21 cellular contexts compared by ENCODE assay signal in genomic region chr17:66560691-66561090, GRCh38.
DNase-seq lines count a peak whose midpoint lies in the region; ATAC-seq and TF ChIP-seq lines count a peak whose summit lies in the region.
"Had no signal": no experiment of that assay in that cellular context is flagged by ENCODE, and none has a peak within 500 bp of the region (broad histone marks: within the 10 kb centered on the region; RNA-seq: fewer than 3 reads in every experiment).

No MANE protein-coding gene starts in this region.

- H3K27ac Mint-ChIP-seq in CD4-positive, alpha-beta T cell, result peak overlapping the region; percentile 3
- H3K27ac Mint-ChIP-seq in WTC11 (peak overlapping the region; percentile 18; the same call in 1 of the 2 replicates), CD14-positive monocyte (peak overlapping the region in 1 of 7 donors; percentile 50)
- H3K27ac Mint-ChIP-seq in naive thymus-derived CD4-positive, alpha-beta T cell, result peak overlapping the region in 8 of 9 donors; percentile 0 to 81 (median 54)

- peaks cover 54% of the 10 kb centered on the region for H3K4me1 Mint-ChIP-seq in CD4-positive, alpha-beta T cell (ENCODE audit: low read depth)
- H3K4me1 Mint-ChIP-seq in WTC11 (peaks cover 42% of the 10 kb centered on the region), CD14-positive monocyte (peaks cover 11% of the 10 kb centered on the region)
- peaks cover 14 to 71% (median 63%) of the 10 kb centered on the region in 7 donors for H3K4me1 Mint-ChIP-seq in naive thymus-derived CD4-positive, alpha-beta T cell

- no peaks in the 10 kb centered on the region for H3K9me3 ChIP-seq in A673 (ENCODE audit: low read depth, low read length, poor library complexity, severe bottlenecking)
- no peaks in the 10 kb centered on the region for H3K9me3 ChIP-seq in CD4-positive, alpha-beta T cell (ENCODE audit: control insufficient read depth, low read length)
- no peaks in the 10 kb centered on the region for H3K9me3 ChIP-seq in naive thymus-derived CD4-positive, alpha-beta T cell (ENCODE audit: control insufficient read depth in 2 of 3, low read length in 3 of 3)

- no peaks in the 10 kb centered on the region for H3K9me3 Mint-ChIP-seq in CD4-positive, alpha-beta T cell
- H3K9me3 Mint-ChIP-seq in WTC11, result peaks cover 21% of the 10 kb centered on the region
- peaks cover 0 to 3% (median 0%) of the 10 kb centered on the region in 11 donors for H3K9me3 Mint-ChIP-seq in naive thymus-derived CD4-positive, alpha-beta T cell
- peaks cover 0 to 7% (median 3%) of the 10 kb centered on the region in 7 donors for H3K9me3 Mint-ChIP-seq in CD14-positive monocyte

- H3K36me3 ChIP-seq in A673 (ENCODE audit: insufficient read depth, low read length, poor library complexity, severe bottlenecking), result no peaks in the 10 kb centered on the region
- no peaks in the 10 kb centered on the region for H3K36me3 ChIP-seq in naive thymus-derived CD4-positive, alpha-beta T cell (ENCODE audit: control insufficient read depth in 2 of 3, insufficient read depth in 3 of 3, low read length in 3 of 3)
- H3K36me3 ChIP-seq: BE2C, SJSA1 had no signal

- TF ChIP-seq CTCF in A673 (conservative IDR thresholded peaks at IDR 0.05; ENCODE audit: low read depth, low read length), result no peak
- no peak for TF ChIP-seq CTCF in CD4-positive, alpha-beta T cell (IDR thresholded peaks at IDR 0.05)
- TF ChIP-seq CTCF in WTC11 (IDR thresholded peaks at IDR 0.05), result no peak
- no peak for TF ChIP-seq CTCF in CD14-positive monocyte (IDR thresholded peaks at IDR 0.05)

- peaks cover 24% of the 10 kb centered on the region for H3K4me1 ChIP-seq in A673 (ENCODE audit: insufficient read depth, low read length, poor library complexity, severe bottlenecking)
- H3K4me1 ChIP-seq in naive thymus-derived CD4-positive, alpha-beta T cell (ENCODE audit: control insufficient read depth in 2 of 2, insufficient read depth in 2 of 2, low read length in 2 of 2), result peaks cover 0 to 4% of the 10 kb centered on the region in 2 donors
- H3K4me1 ChIP-seq: SJSA1 had no signal

- intact Hi-C loops in A673 (cut with micrococcal nuclease; ENCODE audit: unreplicated experiment), result no loop called here
- intact Hi-C loops in CD4-positive, alpha-beta T cell (cut with DNase I, micrococcal nuclease), result loop anchor here in 1 of 2 experiments (10.0 kb wide), 1 partner anchor 114 kb away; no protein-coding TSS in a partner anchor
- intact Hi-C loops in naive thymus-derived CD4-positive, alpha-beta T cell (cut with micrococcal nuclease), result no loop called here
- intact Hi-C loops in CD14-positive monocyte (cut with micrococcal nuclease), result no loop called here

- H3K36me3 Mint-ChIP-seq in CD4-positive, alpha-beta T cell (ENCODE audit: low read depth), result peaks cover 10% of the 10 kb centered on the region
- H3K36me3 Mint-ChIP-seq in WTC11 (peaks cover 18% of the 10 kb centered on the region), CD14-positive monocyte (peaks cover 8 to 14% of the 10 kb centered on the region in 2 donors)
- peaks cover 4 to 33% (median 11%) of the 10 kb centered on the region in 5 donors for H3K36me3 Mint-ChIP-seq in naive thymus-derived CD4-positive, alpha-beta T cell

- no peak for ATAC-seq in CD4-positive, alpha-beta T cell (ENCODE audit: poor library complexity)
- no peak for ATAC-seq in WTC11
- ATAC-seq in naive thymus-derived CD4-positive, alpha-beta T cell, result no peak
- ATAC-seq in GM19397 (IDR thresholded peaks at IDR 0.05; ENCODE audit: unreplicated experiment), result no peak

- no TSS peak for BruUV-seq in A673 (replicated peaks; lab: Mats Ljungman, UMichigan)

- no peaks in the 10 kb centered on the region for H3K27me3 ChIP-seq in A673 (replicated peaks; ENCODE audit: insufficient read depth, low read depth, low read length, poor library complexity)
- H3K27me3 ChIP-seq in CD4-positive, alpha-beta T cell (ENCODE audit: control insufficient read depth, insufficient read depth, low read length), result no peaks in the 10 kb centered on the region
- no peaks in the 10 kb centered on the region for H3K27me3 ChIP-seq in naive thymus-derived CD4-positive, alpha-beta T cell (ENCODE audit: control insufficient read depth in 2 of 2, insufficient read depth in 2 of 2, low read length in 2 of 2)
- H3K27me3 ChIP-seq: SJSA1 had no signal

- POLR2A ChIA-PET in A673 (lab: Charles Lee; ENCODE audit: low non-redundant PET), result interaction anchor here (0.6 kb wide), 1 partner anchor 243 kb away, joined by 3 read pairs; no protein-coding TSS in a partner anchor
- POLR2A ChIA-PET in CD4-positive, alpha-beta T cell (lab: Charles Lee), result no interaction called here
- POLR2A ChIA-PET in WTC11 (lab: Charles Lee), result no interaction called here
- POLR2A ChIA-PET in naive thymus-derived CD4-positive, alpha-beta T cell (lab: Charles Lee), result no interaction called here

- CTCF ChIA-PET in A673 (lab: Charles Lee), result no interaction called here
- CTCF ChIA-PET in CD4-positive, alpha-beta T cell (lab: Charles Lee), result no interaction called here
- CTCF ChIA-PET in WTC11 (lab: Charles Lee), result no interaction called here
- CTCF ChIA-PET in naive thymus-derived CD4-positive, alpha-beta T cell (lab: Charles Lee), result interaction anchor here (0.7 kb wide), 1 partner anchor 131 kb away, joined by 3 read pairs; no protein-coding TSS in a partner anchor

- no peak overlapping the region for H3K27ac ChIP-seq in A673 (ENCODE audit: low read depth, low read length, poor library complexity, severe bottlenecking)
- no peak overlapping the region for H3K27ac ChIP-seq in CD4-positive, alpha-beta T cell (ENCODE audit: low read depth, low read length)
- H3K27ac ChIP-seq in naive thymus-derived CD4-positive, alpha-beta T cell (ENCODE audit: low read depth, low read length), result no peak overlapping the region
- H3K27ac ChIP-seq: GM23248, KMS-11, PC-9, SJSA1 had no signal

- H3K4me3 ChIP-seq in A673 (ENCODE audit: low read depth, low read length, poor library complexity, severe bottlenecking), result no peak overlapping the region
- no peak overlapping the region for H3K4me3 ChIP-seq in naive thymus-derived CD4-positive, alpha-beta T cell (ENCODE audit: low read length)
- H3K4me3 ChIP-seq: GM23248, PC-9, SJSA1 had no signal

- DNase-seq in A673 (ENCODE audit: low spot score) (peak; percentile 15), WTC11 (ENCODE audit: low spot score) (no peak), CD14-positive monocyte (ENCODE audit: low spot score) (no peak)
- DNase-seq in CD4-positive, alpha-beta T cell, result no peak
- DNase-seq in naive thymus-derived CD4-positive, alpha-beta T cell, result no peak
- no peak for DNase-seq in stimulated activated CD4-positive, alpha-beta T cell treated with anti-CD3 and anti-CD28 coated beads, Interleukin-12 subunit alpha, Interleukin-12 subunit beta, amount 100 ng/mL, for 4 hours
- DNase-seq: BE2C, DMS53, GM23248, H7, NCI-H1048, NCI-H1694, NCI-H2029 treated with DMSO at 0.1 percent for 48 hours, NCI-H446 treated with DMSO at 0.1 percent for 48 hours, NCI-H526 treated with DMSO at 0.1 percent for 48 hours, PC-9, Right ventricle myocardium superior, RPMI8226 had no signal

- H3K27me3 Mint-ChIP-seq in CD4-positive, alpha-beta T cell, result no peaks in the 10 kb centered on the region
- no peaks in the 10 kb centered on the region; the same call in 1 of the 2 replicates for H3K27me3 Mint-ChIP-seq in WTC11 (ENCODE audit: low read depth)
- no peaks in the 10 kb centered on the region for H3K27me3 Mint-ChIP-seq in naive thymus-derived CD4-positive, alpha-beta T cell
- peaks cover 0 to 1% (median 0%) of the 10 kb centered on the region in 3 donors for H3K27me3 Mint-ChIP-seq in CD14-positive monocyte (ENCODE audit: low read depth in 3 of 3)

- no peak overlapping the region for H3K4me3 Mint-ChIP-seq in CD4-positive, alpha-beta T cell
- H3K4me3 Mint-ChIP-seq in WTC11, result no peak overlapping the region
- no peak overlapping the region for H3K4me3 Mint-ChIP-seq in naive thymus-derived CD4-positive, alpha-beta T cell
- no peak overlapping the region for H3K4me3 Mint-ChIP-seq in CD14-positive monocyte

TF ChIP-seq in WTC11, 78 proteins besides CTCF, POLR2A, EP300 and RAD21 (continues in another document):
- TF ChIP-seq, protein P1, sequence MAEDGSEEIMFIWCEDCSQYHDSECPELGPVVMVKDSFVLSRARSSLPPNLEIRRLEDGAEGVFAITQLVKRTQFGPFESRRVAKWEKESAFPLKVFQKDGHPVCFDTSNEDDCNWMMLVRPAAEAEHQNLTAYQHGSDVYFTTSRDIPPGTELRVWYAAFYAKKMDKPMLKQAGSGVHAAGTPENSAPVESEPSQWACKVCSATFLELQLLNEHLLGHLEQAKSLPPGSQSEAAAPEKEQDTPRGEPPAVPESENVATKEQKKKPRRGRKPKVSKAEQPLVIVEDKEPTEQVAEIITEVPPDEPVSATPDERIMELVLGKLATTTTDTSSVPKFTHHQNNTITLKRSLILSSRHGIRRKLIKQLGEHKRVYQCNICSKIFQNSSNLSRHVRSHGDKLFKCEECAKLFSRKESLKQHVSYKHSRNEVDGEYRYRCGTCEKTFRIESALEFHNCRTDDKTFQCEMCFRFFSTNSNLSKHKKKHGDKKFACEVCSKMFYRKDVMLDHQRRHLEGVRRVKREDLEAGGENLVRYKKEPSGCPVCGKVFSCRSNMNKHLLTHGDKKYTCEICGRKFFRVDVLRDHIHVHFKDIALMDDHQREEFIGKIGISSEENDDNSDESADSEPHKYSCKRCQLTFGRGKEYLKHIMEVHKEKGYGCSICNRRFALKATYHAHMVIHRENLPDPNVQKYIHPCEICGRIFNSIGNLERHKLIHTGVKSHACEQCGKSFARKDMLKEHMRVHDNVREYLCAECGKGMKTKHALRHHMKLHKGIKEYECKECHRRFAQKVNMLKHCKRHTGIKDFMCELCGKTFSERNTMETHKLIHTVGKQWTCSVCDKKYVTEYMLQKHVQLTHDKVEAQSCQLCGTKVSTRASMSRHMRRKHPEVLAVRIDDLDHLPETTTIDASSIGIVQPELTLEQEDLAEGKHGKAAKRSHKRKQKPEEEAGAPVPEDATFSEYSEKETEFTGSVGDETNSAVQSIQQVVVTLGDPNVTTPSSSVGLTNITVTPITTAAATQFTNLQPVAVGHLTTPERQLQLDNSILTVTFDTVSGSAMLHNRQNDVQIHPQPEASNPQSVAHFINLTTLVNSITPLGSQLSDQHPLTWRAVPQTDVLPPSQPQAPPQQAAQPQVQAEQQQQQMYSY (CRISPR knock-in tag; IDR thresholded peaks at IDR 0.05), result no peak
- TF ChIP-seq ZNF317 (CRISPR knock-in tag; IDR thresholded peaks at IDR 0.05; ENCODE audit: borderline replicate concordance, low read depth), result peak; percentile 97
